18 cellular contexts compared by ENCODE assay signal in genomic region chr5:134290443-134290842, GRCh38.
A peak's percentile ranks its signal among the peaks of the same experiment; 100 is the strongest.
DNase-seq lines count a peak whose midpoint lies in the region; ATAC-seq and TF ChIP-seq lines count a peak whose summit lies in the region.
"Had no signal": no experiment of that assay in that cellular context is flagged by ENCODE, and none has a peak within 500 bp of the region (broad histone marks: within the 10 kb centered on the region; RNA-seq: fewer than 3 reads in every experiment).

No MANE protein-coding gene starts in this region.

- H3K4me3 ChIP-seq in CD8-positive, alpha-beta T cell (ENCODE audit: low read depth, low read length): no peak overlapping the region
- no peak overlapping the region for H3K4me3 ChIP-seq in heart left ventricle
- H3K4me3 ChIP-seq: BLaER1, HAP-1 had no signal

- no peak for TF ChIP-seq CTCF in CD8-positive, alpha-beta T cell (IDR thresholded peaks at IDR 0.05)
- no peak for TF ChIP-seq CTCF in WTC11 (IDR thresholded peaks at IDR 0.05)
- TF ChIP-seq CTCF in heart left ventricle (IDR thresholded peaks at IDR 0.05): no peak

- H3K4me1 ChIP-seq in CD8-positive, alpha-beta T cell (ENCODE audit: insufficient read depth, low read length): no peaks in the 10 kb centered on the region
- peaks cover 0 to 3% (median 0%) of the 10 kb centered on the region in 12 donors for H3K4me1 ChIP-seq in heart left ventricle
- H3K4me1 ChIP-seq: BLaER1, HAP-1 had no signal

- H3K9me3 ChIP-seq in CD8-positive, alpha-beta T cell (ENCODE audit: low read length): no peaks in the 10 kb centered on the region
- peaks cover 0 to 9% (median 0%) of the 10 kb centered on the region in 12 donors for H3K9me3 ChIP-seq in heart left ventricle

- peak; percentile 43 for DNase-seq in activated CD4-positive, alpha-beta T cell treated with anti-CD3 and anti-CD28 coated beads, Interleukin-2, amount 10 ng/mL, durations not matched to agents 24 days and 14 days
- no peak for DNase-seq in activated CD4-positive, alpha-beta T cell treated with anti-CD3 and anti-CD28 coated beads for 1 hour
- no peak for DNase-seq in CD8-positive, alpha-beta T cell
- DNase-seq in WTC11 (ENCODE audit: low spot score): no peak
- DNase-seq in heart left ventricle: no peak
- DNase-seq: CD4-positive, CD25-positive, alpha-beta regulatory T cell; CD8-positive, alpha-beta memory T cell; DMS 273 treated with DMSO at 0.1 percent for 48 hours; DMS79; EL; GDM1; GOT3 had no signal

- no peaks in the 10 kb centered on the region for H3K36me3 ChIP-seq in CD8-positive, alpha-beta T cell (ENCODE audit: insufficient read depth, low read length)
- H3K36me3 ChIP-seq in heart left ventricle: no peaks in the 10 kb centered on the region
- H3K36me3 ChIP-seq: BLaER1, HAP-1 had no signal

- no peak overlapping the region for H3K27ac Mint-ChIP-seq in activated CD4-positive, alpha-beta T cell treated with anti-CD3 and anti-CD28 coated beads, Interleukin-2, amount 10 ng/mL, durations not matched to agents 24 days and 14 days
- H3K27ac Mint-ChIP-seq in CD8-positive, alpha-beta T cell: no peak overlapping the region
- H3K27ac Mint-ChIP-seq in WTC11: no peak overlapping the region
- H3K27ac Mint-ChIP-seq: B cell had no signal

- peaks cover 4% of the 10 kb centered on the region for H3K4me1 Mint-ChIP-seq in activated CD4-positive, alpha-beta T cell treated with anti-CD3 and anti-CD28 coated beads, Interleukin-2, amount 10 ng/mL, durations not matched to agents 24 days and 14 days
- H3K4me1 Mint-ChIP-seq in CD8-positive, alpha-beta T cell (ENCODE audit: low read depth): no peaks in the 10 kb centered on the region
- no peaks in the 10 kb centered on the region for H3K4me1 Mint-ChIP-seq in WTC11
- H3K4me1 Mint-ChIP-seq: B cell; CD8-positive, alpha-beta memory T cell had no signal

- H3K4me3 Mint-ChIP-seq in activated CD4-positive, alpha-beta T cell treated with anti-CD3 and anti-CD28 coated beads, Interleukin-2, amount 10 ng/mL, durations not matched to agents 24 days and 14 days: no peak overlapping the region
- H3K4me3 Mint-ChIP-seq in CD8-positive, alpha-beta T cell: no peak overlapping the region
- no peak overlapping the region for H3K4me3 Mint-ChIP-seq in WTC11
- H3K4me3 Mint-ChIP-seq: B cell; CD4-positive, CD25-positive, alpha-beta regulatory T cell; CD8-positive, alpha-beta memory T cell had no signal

- no peaks in the 10 kb centered on the region for H3K36me3 Mint-ChIP-seq in activated CD4-positive, alpha-beta T cell treated with anti-CD3 and anti-CD28 coated beads, Interleukin-2, amount 10 ng/mL, durations not matched to agents 24 days and 14 days (ENCODE audit: low read depth)
- H3K36me3 Mint-ChIP-seq in CD8-positive, alpha-beta T cell: peaks cover 2% of the 10 kb centered on the region
- H3K36me3 Mint-ChIP-seq in WTC11: peaks cover 8% of the 10 kb centered on the region
- H3K36me3 Mint-ChIP-seq: CD4-positive, CD25-positive, alpha-beta regulatory T cell had no signal

- H3K27ac ChIP-seq in CD8-positive, alpha-beta T cell (ENCODE audit: low read depth, low read length): no peak overlapping the region
- no peak overlapping the region for H3K27ac ChIP-seq in heart left ventricle
- H3K27ac ChIP-seq: 22Rv1, BLaER1, C4-2B had no signal

- peak; percentile 46 for ATAC-seq in CD8-positive, alpha-beta T cell
- ATAC-seq in WTC11 (no peak), HG03025 (IDR thresholded peaks at IDR 0.05; ENCODE audit: low FRiP score, unreplicated experiment) (no peak), heart left ventricle (no peak)

- intact Hi-C loops in activated CD4-positive, alpha-beta T cell treated with anti-CD3 and anti-CD28 coated beads, Interleukin-2, amount 10 ng/mL, durations not matched to agents 24 days and 14 days (cut with micrococcal nuclease): no loop called here
- intact Hi-C loops in CD8-positive, alpha-beta T cell (cut with DNase I, micrococcal nuclease): no loop called here
- intact Hi-C loops in heart left ventricle (cut with DNase I): loop anchor here in 2 of 10 donors (1.0 to 5.0 kb wide), 2 partner anchors 107 to 188 kb away; no protein-coding TSS in a partner anchor

- no peak for TF ChIP-seq POLR2A in heart left ventricle (IDR thresholded peaks at IDR 0.05)

- POLR2A ChIA-PET in CD8-positive, alpha-beta T cell (lab: Charles Lee): no interaction called here
- POLR2A ChIA-PET in WTC11 (lab: Charles Lee): no interaction called here

- H3K27me3 Mint-ChIP-seq in activated CD4-positive, alpha-beta T cell treated with anti-CD3 and anti-CD28 coated beads, Interleukin-2, amount 10 ng/mL, durations not matched to agents 24 days and 14 days: peaks cover 28% of the 10 kb centered on the region
- peaks cover 2% of the 10 kb centered on the region for H3K27me3 Mint-ChIP-seq in CD8-positive, alpha-beta T cell (ENCODE audit: low read depth)
- H3K27me3 Mint-ChIP-seq in WTC11 (ENCODE audit: low read depth): peaks cover 17% of the 10 kb centered on the region

- H3K27me3 ChIP-seq in CD8-positive, alpha-beta T cell (ENCODE audit: insufficient read depth, low read length): no peaks in the 10 kb centered on the region
- H3K27me3 ChIP-seq in heart left ventricle: no peaks in the 10 kb centered on the region
- H3K27me3 ChIP-seq: BLaER1 had no signal

- CTCF ChIA-PET in CD8-positive, alpha-beta T cell (lab: Charles Lee): interaction anchor here (1.3 to 8.8 kb wide), 5 partner anchors 8 to 264 kb away, joined by 3 to 164 read pairs (median 8); no protein-coding TSS in a partner anchor
- CTCF ChIA-PET in WTC11 (lab: Charles Lee): interaction anchor here (1.6 to 1.7 kb wide), 4 partner anchors 64 to 297 kb away, joined by 6 to 27 read pairs (median 10); partner anchors contain the start of gene PPP2CA

- peaks cover 10% of the 10 kb centered on the region for H3K9me3 Mint-ChIP-seq in activated CD4-positive, alpha-beta T cell treated with anti-CD3 and anti-CD28 coated beads, Interleukin-2, amount 10 ng/mL, durations not matched to agents 24 days and 14 days
- H3K9me3 Mint-ChIP-seq in CD8-positive, alpha-beta T cell: no peaks in the 10 kb centered on the region
- peaks cover 26% of the 10 kb centered on the region for H3K9me3 Mint-ChIP-seq in WTC11

TF ChIP-seq in WTC11, 78 proteins besides CTCF, POLR2A, EP300 and RAD21:
- TF ChIP-seq, protein P1, sequence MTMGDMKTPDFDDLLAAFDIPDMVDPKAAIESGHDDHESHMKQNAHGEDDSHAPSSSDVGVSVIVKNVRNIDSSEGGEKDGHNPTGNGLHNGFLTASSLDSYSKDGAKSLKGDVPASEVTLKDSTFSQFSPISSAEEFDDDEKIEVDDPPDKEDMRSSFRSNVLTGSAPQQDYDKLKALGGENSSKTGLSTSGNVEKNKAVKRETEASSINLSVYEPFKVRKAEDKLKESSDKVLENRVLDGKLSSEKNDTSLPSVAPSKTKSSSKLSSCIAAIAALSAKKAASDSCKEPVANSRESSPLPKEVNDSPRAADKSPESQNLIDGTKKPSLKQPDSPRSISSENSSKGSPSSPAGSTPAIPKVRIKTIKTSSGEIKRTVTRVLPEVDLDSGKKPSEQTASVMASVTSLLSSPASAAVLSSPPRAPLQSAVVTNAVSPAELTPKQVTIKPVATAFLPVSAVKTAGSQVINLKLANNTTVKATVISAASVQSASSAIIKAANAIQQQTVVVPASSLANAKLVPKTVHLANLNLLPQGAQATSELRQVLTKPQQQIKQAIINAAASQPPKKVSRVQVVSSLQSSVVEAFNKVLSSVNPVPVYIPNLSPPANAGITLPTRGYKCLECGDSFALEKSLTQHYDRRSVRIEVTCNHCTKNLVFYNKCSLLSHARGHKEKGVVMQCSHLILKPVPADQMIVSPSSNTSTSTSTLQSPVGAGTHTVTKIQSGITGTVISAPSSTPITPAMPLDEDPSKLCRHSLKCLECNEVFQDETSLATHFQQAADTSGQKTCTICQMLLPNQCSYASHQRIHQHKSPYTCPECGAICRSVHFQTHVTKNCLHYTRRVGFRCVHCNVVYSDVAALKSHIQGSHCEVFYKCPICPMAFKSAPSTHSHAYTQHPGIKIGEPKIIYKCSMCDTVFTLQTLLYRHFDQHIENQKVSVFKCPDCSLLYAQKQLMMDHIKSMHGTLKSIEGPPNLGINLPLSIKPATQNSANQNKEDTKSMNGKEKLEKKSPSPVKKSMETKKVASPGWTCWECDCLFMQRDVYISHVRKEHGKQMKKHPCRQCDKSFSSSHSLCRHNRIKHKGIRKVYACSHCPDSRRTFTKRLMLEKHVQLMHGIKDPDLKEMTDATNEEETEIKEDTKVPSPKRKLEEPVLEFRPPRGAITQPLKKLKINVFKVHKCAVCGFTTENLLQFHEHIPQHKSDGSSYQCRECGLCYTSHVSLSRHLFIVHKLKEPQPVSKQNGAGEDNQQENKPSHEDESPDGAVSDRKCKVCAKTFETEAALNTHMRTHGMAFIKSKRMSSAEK (CRISPR knock-in tag; IDR thresholded peaks at IDR 0.05; ENCODE audit: borderline replicate concordance): no peak
- TF ChIP-seq NR2C2 (CRISPR knock-in tag; IDR thresholded peaks at IDR 0.05): no peak
- TF ChIP-seq ZNF512 (CRISPR knock-in tag; IDR thresholded peaks at IDR 0.05; ENCODE audit: borderline replicate concordance): no peak
- no peak for TF ChIP-seq IRF2 (CRISPR knock-in tag; IDR thresholded peaks at IDR 0.05; ENCODE audit: borderline replicate concordance, low read depth)
- TF ChIP-seq MYBL2 (CRISPR knock-in tag; IDR thresholded peaks at IDR 0.05): no peak
- TF ChIP-seq ZNF121 (CRISPR knock-in tag; IDR thresholded peaks at IDR 0.05): 0 out of 2 replicates have a peak, but pooled peaks have one; percentile 16
- no peak for TF ChIP-seq ZNF317 (CRISPR knock-in tag; IDR thresholded peaks at IDR 0.05; ENCODE audit: borderline replicate concordance, low read depth)
